Comparison of ENCODE assay signal across 9 cellular contexts in the genomic region with DNA sequence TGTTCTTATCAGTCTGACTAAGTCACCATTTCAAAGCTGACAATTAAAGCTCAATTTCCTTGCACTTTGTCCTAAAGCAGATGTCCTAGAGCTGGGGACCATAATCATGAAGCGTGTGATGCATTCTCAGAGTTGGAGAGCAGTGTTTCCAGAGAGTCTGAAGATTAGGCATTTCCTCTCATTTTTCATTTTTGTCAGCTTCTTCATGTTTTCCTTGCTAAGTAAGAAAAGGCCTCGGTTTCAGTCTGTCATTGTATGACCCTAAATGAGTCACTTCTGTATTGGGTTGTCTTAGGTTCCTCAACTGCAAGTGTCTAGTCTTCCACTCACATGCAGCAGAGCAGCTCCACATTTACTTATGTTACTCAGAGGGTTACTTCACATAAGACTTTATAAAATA.
DNase-seq lines count a peak whose midpoint lies in the region; ATAC-seq and TF ChIP-seq lines count a peak whose summit lies in the region.
"Had no signal": no experiment of that assay in that cellular context is flagged by ENCODE, and none has a peak within 500 bp of the region (broad histone marks: within the 10 kb centered on the region; RNA-seq: fewer than 3 reads in every experiment).

No MANE protein-coding gene starts in this region.

- no peaks in the 10 kb centered on the region for H3F3A ChIP-seq in PC-3 (ENCODE audit: low read length, unreplicated experiment)

- H3K36me3 Mint-ChIP-seq in glutamatergic neuron (ENCODE audit: unreplicated experiment), result no peaks in the 10 kb centered on the region

- POLR2A ChIA-PET in PC-3 (lab: Charles Lee; ENCODE audit: unreplicated experiment), result no interaction called here

- H3K27me3 Mint-ChIP-seq in glutamatergic neuron (ENCODE audit: unreplicated experiment), result no peaks in the 10 kb centered on the region

- CTCF ChIA-PET in PC-3 (lab: Charles Lee), result no interaction called here

- H3K4me3 Mint-ChIP-seq in glutamatergic neuron (ENCODE audit: unreplicated experiment), result no peak overlapping the region

- H2AFZ ChIP-seq in PC-3 (ENCODE audit: low read length), result no peak overlapping the region

- no peak overlapping the region for H3K4me2 ChIP-seq in PC-3 (ENCODE audit: low read length)

- H3K27ac Mint-ChIP-seq in glutamatergic neuron (ENCODE audit: unreplicated experiment), result no peak overlapping the region

- no peaks in the 10 kb centered on the region for H3K4me1 ChIP-seq in PC-3 (ENCODE audit: insufficient read depth, low read length)
- H3K4me1 ChIP-seq: colonic mucosa had no signal

- no TSS peak for BruUV-seq in PC-3 (replicated peaks; lab: Mats Ljungman, UMichigan)

- H3K9me3 Mint-ChIP-seq in glutamatergic neuron (ENCODE audit: unreplicated experiment), result peaks cover 1% of the 10 kb centered on the region

- intact Hi-C loops in PC-3 (cut with micrococcal nuclease), result no loop called here

- H3K27ac ChIP-seq in PC-3 (ENCODE audit: low read length) (no peak overlapping the region), substantia nigra (ENCODE audit: low read depth, low read length, poor library complexity, severe bottlenecking) (no peak overlapping the region)
- H3K27ac ChIP-seq: colonic mucosa had no signal

- DNase-seq in stimulated activated CD4-positive, alpha-beta T cell treated with anti-CD3 and anti-CD28 coated beads, Interleukin-4, amount 100 ng/mL, for 24 hours, result peak; percentile 27
- no peak for DNase-seq in stimulated activated CD4-positive, alpha-beta T cell treated with anti-CD3 and anti-CD28 coated beads, Interleukin-4, amount 100 ng/mL, for 4 hours
- DNase-seq in PC-3 (peak; percentile 27), fibroblast of mammary gland (ENCODE audit: low read depth) (peak; percentile 49), NCI-H2171 treated with DMSO at 0.1 percent for 48 hours (lab: John Stamatoyannopoulos, UW) (no peak), substantia nigra (lab: John Stamatoyannopoulos, UW) (no peak), glutamatergic neuron (no peak)
- DNase-seq: colonic mucosa had no signal

- H3K4me1 Mint-ChIP-seq in glutamatergic neuron (ENCODE audit: low read depth, unreplicated experiment), result no peaks in the 10 kb centered on the region

- H3K4me3 ChIP-seq in PC-3 (ENCODE audit: low read length) (no peak overlapping the region), fibroblast of mammary gland (ENCODE audit: control insufficient read depth, low read depth, low read length) (no peak overlapping the region)
- H3K4me3 ChIP-seq: colonic mucosa had no signal

- TF ChIP-seq CTCF in PC-3 (conservative IDR thresholded peaks at IDR 0.05; ENCODE audit: low read depth, low read length), result no peak
- no peak for TF ChIP-seq CTCF in fibroblast of mammary gland (conservative IDR thresholded peaks at IDR 0.05; ENCODE audit: control insufficient read depth, insufficient read depth, low read depth, low read length)
- TF ChIP-seq CTCF in glutamatergic neuron (IDR thresholded peaks at IDR 0.05; ENCODE audit: partially characterized antibody, unreplicated experiment), result no peak

- no peaks in the 10 kb centered on the region for H3K79me2 ChIP-seq in PC-3 (ENCODE audit: low read length)

- no peaks in the 10 kb centered on the region for H4K20me1 ChIP-seq in PC-3 (ENCODE audit: low read length)

- no peaks in the 10 kb centered on the region for H3K27me3 ChIP-seq in PC-3 (ENCODE audit: low read length)
- H3K27me3 ChIP-seq: colonic mucosa had no signal

- no peak for ATAC-seq in PC-3
- ATAC-seq in GM21447 (IDR thresholded peaks at IDR 0.05; ENCODE audit: unreplicated experiment), result no peak

- no peaks in the 10 kb centered on the region for H3K9me3 ChIP-seq in PC-3 (ENCODE audit: low read length)
- H3K9me3 ChIP-seq: colonic mucosa had no signal

- no peak overlapping the region for H3K9ac ChIP-seq in PC-3 (ENCODE audit: low read length)

- H3K9me2 ChIP-seq in PC-3 (replicated peaks; ENCODE audit: low read length), result no peaks in the 10 kb centered on the region

- no peaks in the 10 kb centered on the region for H3K36me3 ChIP-seq in PC-3 (ENCODE audit: low read depth, low read length)
- H3K36me3 ChIP-seq: colonic mucosa had no signal

Comparison
In these comparisons a context has a peak if more than half of its experiments do, and no peak if none do; other contexts are left out.
1. DNase-seq: peak in stimulated activated CD4-positive, alpha-beta T cell treated with anti-CD3 and anti-CD28 coated beads, Interleukin-4, amount 100 ng/mL, for 24 hours (single experiment), PC-3 (single experiment) and fibroblast of mammary gland (single experiment); none in stimulated activated CD4-positive, alpha-beta T cell treated with anti-CD3 and anti-CD28 coated beads, Interleukin-4, amount 100 ng/mL, for 4 hours (0 of 2), NCI-H2171 treated with DMSO at 0.1 percent for 48 hours (single experiment), substantia nigra (0 of 49) and glutamatergic neuron (single experiment).